ENCODE assay signal across 1 cellular context in the genomic region with DNA sequence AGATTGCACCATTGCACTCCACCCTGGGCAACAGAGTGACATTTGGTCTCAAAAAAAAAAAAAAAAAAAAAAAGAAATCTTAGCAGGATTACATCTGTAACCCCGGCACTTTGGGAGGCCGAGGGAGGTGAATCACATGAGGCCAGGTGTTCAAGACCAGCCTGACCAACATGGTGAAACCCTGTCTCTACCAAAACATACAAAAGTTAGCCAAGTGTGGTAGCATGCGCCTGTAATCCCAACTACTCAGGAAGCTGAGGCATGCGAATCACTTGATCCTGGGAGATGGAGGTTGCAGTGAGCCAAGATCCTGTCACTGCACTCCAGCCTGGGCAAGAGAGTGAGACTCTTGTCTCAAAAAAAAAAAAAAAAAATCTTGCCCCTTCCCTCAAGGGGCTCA.
TF ChIP-seq lines count a peak whose summit lies in the region.

No MANE protein-coding gene starts in this region.

TF ChIP-seq in A549, 52 proteins besides CTCF, POLR2A, EP300 and RAD21 (continued from another document):
- TF ChIP-seq REST (IDR thresholded peaks at IDR 0.05) (no peak), HOXA7 (CRISPR knock-in tag; IDR thresholded peaks at IDR 0.05) (no peak), ZNF302 (CRISPR knock-in tag; IDR thresholded peaks at IDR 0.05) (no peak)
